ENCODE assay signal across 8 cellular contexts in the genomic region with DNA sequence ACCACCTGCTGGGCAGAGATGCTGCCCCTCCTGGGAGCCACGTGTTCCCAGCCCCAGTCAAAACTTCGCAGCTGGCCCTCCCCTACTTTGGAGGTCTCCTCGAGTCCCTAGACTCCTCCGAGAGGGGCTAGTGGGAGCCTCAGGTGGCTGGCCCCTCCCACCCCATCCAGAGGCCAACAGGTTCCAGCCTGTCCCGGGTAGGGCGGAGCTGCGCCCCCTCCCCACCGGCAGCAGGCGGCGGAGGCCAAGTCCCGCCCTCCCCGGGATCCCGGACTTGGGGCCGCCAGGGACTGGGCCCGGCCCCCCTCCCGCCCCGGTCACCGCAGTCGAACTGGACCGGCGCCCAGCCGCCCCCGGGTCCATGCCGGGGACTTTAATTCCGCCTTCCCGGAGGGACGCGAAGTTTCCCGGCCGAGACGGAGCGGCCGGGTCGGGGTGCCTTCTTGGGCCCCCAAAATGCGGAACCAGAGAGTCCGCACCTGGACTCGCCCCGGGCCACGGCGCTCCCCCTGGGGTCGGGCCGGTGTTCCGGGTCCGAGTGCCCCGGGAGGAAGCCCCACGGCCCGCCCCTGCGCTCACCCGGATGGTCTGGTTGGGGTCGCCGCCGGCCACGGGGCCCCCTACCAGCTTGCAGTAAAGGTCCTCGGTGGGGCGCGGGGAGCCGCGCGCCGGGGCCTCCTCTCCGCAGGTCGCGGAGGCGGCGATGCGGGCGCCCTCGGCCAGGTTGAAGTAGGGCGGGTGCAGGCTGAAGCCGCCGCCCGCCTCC. TPM values are rescaled to one million over a fixed set of nuclear protein-coding genes. Genes with fewer than 3 reads are reported as not detected.
DNase-seq lines count a peak whose midpoint lies in the region; FAIRE-seq and TF ChIP-seq lines count a peak whose summit lies in the region.

No MANE protein-coding gene starts in this region.

- no TSS peak for BruUV-seq in PC-9 (replicated peaks; lab: Mats Ljungman, UMichigan)

- FAIRE-seq in D721Med (lab: Jason Lieb, UNC): no peak

- no peak overlapping the region for H3K56ac ChIP-seq in H9 (ENCODE audit: insufficient read length, low read depth, low read length)

- H2BK20ac ChIP-seq in H9 (ENCODE audit: low read depth, low read length, poor library complexity, severe bottlenecking): no peak overlapping the region

- no peaks in the 10 kb centered on the region for H3K9me3 ChIP-seq in H9 (ENCODE audit: control insufficient read depth, low read depth, low read length)
- no peaks in the 10 kb centered on the region for H3K9me3 ChIP-seq in PC-9 (ENCODE audit: insufficient read depth, low read depth)

- no peak overlapping the region; the same call in none of the 2 replicates for H3K14ac ChIP-seq in H9 (ENCODE audit: insufficient read depth, low read length)

- H3K9me2 ChIP-seq in PC-9 (ENCODE audit: insufficient read depth): no peaks in the 10 kb centered on the region

- no peak for TF ChIP-seq CTCF in H9 (conservative IDR thresholded peaks at IDR 0.05)
- TF ChIP-seq CTCF in PC-9 (conservative IDR thresholded peaks at IDR 0.05): no peak
- TF ChIP-seq CTCF in fibroblast of pulmonary artery (IDR thresholded peaks at IDR 0.05; ENCODE audit: low read length, missing control alignments): no peak
- no peak for TF ChIP-seq CTCF in osteocyte (IDR thresholded peaks at IDR 0.05)
- TF ChIP-seq CTCF in D721Med (IDR thresholded peaks at IDR 0.05; ENCODE audit: insufficient read depth, missing control alignments): no peak

- H3K4ac ChIP-seq in H9 (ENCODE audit: low read depth, low read length): no peak overlapping the region

- H4K91ac ChIP-seq in H9 (ENCODE audit: insufficient read length, low read depth, low read length): no peak overlapping the region

- H3K36me3 Mint-ChIP-seq in H9 (ENCODE audit: insufficient read depth in 1 of 3, low read depth in 3 of 3) (0 out of 7 replicates have a peak, but pooled peaks cover 0 to 2% (median 0%) of the 10 kb centered on the region in 3 experiments), osteocyte (ENCODE audit: unreplicated experiment) (no peaks in the 10 kb centered on the region)

- H2BK12ac ChIP-seq in H9 (ENCODE audit: insufficient read length, low read depth, low read length): no peak overlapping the region

- no peak overlapping the region for H3K9ac ChIP-seq in H9 (ENCODE audit: extremely low read depth, insufficient read length, low read length)

- no peak overlapping the region for H4K5ac ChIP-seq in H9 (ENCODE audit: insufficient read length, low read depth, low read length)

- H3K79me1 ChIP-seq in H9 (ENCODE audit: insufficient read depth, low read depth, low read length, poor library complexity, severe bottlenecking): peaks cover 3% of the 10 kb centered on the region

- H3K36me3 ChIP-seq in PC-9 (ENCODE audit: low read depth): 0 out of 2 replicates have a peak, but pooled peaks cover 5% of the 10 kb centered on the region

- H2BK5ac ChIP-seq in H9 (ENCODE audit: insufficient read length, low read length): no peak overlapping the region

- no peak overlapping the region for H2BK15ac ChIP-seq in H9 (ENCODE audit: low read depth, low read length)

- H3K9me3 Mint-ChIP-seq in H9: no peaks in the 10 kb centered on the region
- no peaks in the 10 kb centered on the region for H3K9me3 Mint-ChIP-seq in osteocyte (ENCODE audit: unreplicated experiment)

- CTCF ChIA-PET in PC-9 (lab: Charles Lee): interaction anchor here (0.6 to 1.7 kb wide), 2 partner anchors 14 to 15 kb away, joined by 3 to 6 read pairs; no protein-coding TSS in a partner anchor

- H4K20me1 ChIP-seq in H9 (ENCODE audit: control insufficient read depth, insufficient read depth, insufficient read length): no peaks in the 10 kb centered on the region
- H4K20me1 ChIP-seq in PC-9 (ENCODE audit: insufficient read depth): peaks cover 18% of the 10 kb centered on the region

- H3K4me1 Mint-ChIP-seq in H9 (peaks cover 36 to 53% of the 10 kb centered on the region in 2 experiments), osteocyte (ENCODE audit: unreplicated experiment) (peaks cover 60% of the 10 kb centered on the region)

- H3T11ph ChIP-seq in H9 (ENCODE audit: low read length): no peak overlapping the region

- H3K4me3 Mint-ChIP-seq in H9 (peak overlapping the region; percentile 63 to 74), osteocyte (ENCODE audit: unreplicated experiment) (peak overlapping the region; percentile 65)

- peaks cover 17% of the 10 kb centered on the region for H3K23me2 ChIP-seq in H9 (ENCODE audit: insufficient read length, low read depth, low read length, poor library complexity, severe bottlenecking)

- no peaks in the 10 kb centered on the region for H3K27me3 ChIP-seq in H9 (ENCODE audit: insufficient read depth, low read length)
- H3K27me3 ChIP-seq in PC-9 (ENCODE audit: insufficient read depth, low read depth): no peaks in the 10 kb centered on the region

- H3K79me2 ChIP-seq in H9 (ENCODE audit: insufficient read depth, low read length) (peaks cover 6% of the 10 kb centered on the region; the same call in 1 of the 2 replicates), PC-9 (ENCODE audit: low read depth) (peaks cover 56% of the 10 kb centered on the region)

- no peak overlapping the region for H4K8ac ChIP-seq in H9 (replicated peaks; ENCODE audit: insufficient read length, low read depth, low read length)

- DNase-seq in H9 (peak; percentile 91), PC-9 (peak; percentile 64 to 91), fibroblast of pulmonary artery (ENCODE audit: low read depth) (no peak), osteocyte (ENCODE audit: extremely low spot score, unreplicated experiment) (no peak), UCSD-AML1 (lab: John Stamatoyannopoulos, UW; ENCODE audit: unreplicated experiment) (no peak), D721Med (ENCODE audit: insufficient read length, low spot score) (no peak)
- DNase-seq in stimulated activated naive CD4-positive, alpha-beta T cell (lab: John Stamatoyannopoulos, UW): no peak
- no peak for DNase-seq in activated CD8-positive, alpha-beta memory T cell treated with anti-CD3 and anti-CD28 coated beads for 24 hours

- H3K4me3 ChIP-seq in PC-9 (peak overlapping the region; percentile 78), fibroblast of pulmonary artery (replicated peaks; ENCODE audit: low read depth, low read length) (peak overlapping the region; percentile 64)

- no peak overlapping the region for H2AK5ac ChIP-seq in H9 (ENCODE audit: insufficient read length, low read length)

- peaks cover 9% of the 10 kb centered on the region; the same call in 1 of the 2 replicates for H3K4me1 ChIP-seq in H9 (ENCODE audit: insufficient read depth, low read length)
- peaks cover 70% of the 10 kb centered on the region for H3K4me1 ChIP-seq in PC-9 (replicated peaks; ENCODE audit: insufficient read depth)

- H2AFZ ChIP-seq in H9 (ENCODE audit: low read length) (no peak overlapping the region), PC-9 (no peak overlapping the region)

- H2BK120ac ChIP-seq in H9 (ENCODE audit: low read depth, low read length, poor library complexity, severe bottlenecking): no peak overlapping the region

- POLR2A ChIA-PET in PC-9 (lab: Charles Lee; ENCODE audit: unreplicated experiment): interaction anchor here (0.6 to 2.5 kb wide), 5 partner anchors 13 to 1170 kb away, joined by 3 to 41 read pairs (median 3); no protein-coding TSS in a partner anchor

- peak overlapping the region; percentile 22 for H3K18ac ChIP-seq in H9 (ENCODE audit: insufficient read length, low read depth, low read length)

- H3K4me2 ChIP-seq in H9 (ENCODE audit: insufficient read depth, insufficient read length, low read length) (peak overlapping the region; percentile 58), PC-9 (peak overlapping the region; percentile 96)

- H3K27ac ChIP-seq in H9 (ENCODE audit: insufficient read length, low read depth, low read length): no peak overlapping the region
- H3K27ac ChIP-seq in PC-9: peak overlapping the region; percentile 68

- H3K27me3 Mint-ChIP-seq in H9 (ENCODE audit: low read depth) (no peaks in the 10 kb centered on the region; the same call in 1 of the 2 replicates), osteocyte (ENCODE audit: unreplicated experiment) (no peaks in the 10 kb centered on the region)

- intact Hi-C loops in PC-9 (cut with micrococcal nuclease; ENCODE audit: unreplicated experiment): loop anchor here (1.0 to 5.0 kb wide), 3 partner anchors 16 to 426 kb away; a partner anchor contains a TSS

- H3F3A ChIP-seq in PC-9 (ENCODE audit: insufficient read depth, low read depth): peaks cover 57% of the 10 kb centered on the region

- no peak overlapping the region for H3K27ac Mint-ChIP-seq in H9
- no peak overlapping the region for H3K27ac Mint-ChIP-seq in osteocyte (ENCODE audit: unreplicated experiment)

- no CpG with 5 or more reads among the region's 72 CpGs for WGBS in H9 (ENCODE audit: extremely low coverage, insufficient read length, low lambda C conversion rate)

- H3K23ac ChIP-seq in H9 (ENCODE audit: insufficient read length, low read depth, low read length): no peak overlapping the region

RNA-seq across cellular contexts. Expression of a gene that starts 0.6 kb away (rescaled TPM):
- 200 and 201 TPM in 2 replicates for total RNA-seq in H9 (2021)
- total RNA-seq in PC-9 (2021): 700 and 744 TPM in 2 replicates
- total RNA-seq in osteocyte: 201 and 204 TPM in 2 replicates

RNA-seq across cellular contexts. Expression of a gene that starts 20.4 kb away (rescaled TPM):
- total RNA-seq in H9 (2021): 1,715 and 1,736 TPM in 2 replicates
- total RNA-seq in PC-9 (2021): 2,188 and 2,275 TPM in 2 replicates
- total RNA-seq in osteocyte: 1,013 and 1,039 TPM in 2 replicates

RNA-seq across cellular contexts. Expression of a gene that starts 40.5 kb away (rescaled TPM):
- total RNA-seq in H9 (2021) (10.8 and 11.0 TPM in 2 replicates), PC-9 (2021) (11.2 and 14.1 TPM in 2 replicates), osteocyte (7.8 and 8.8 TPM in 2 replicates)

Comparison
In these comparisons a context has a peak if more than half of its experiments do, and no peak if none do; other contexts are left out.
1. DNase-seq: peak in H9 (single experiment) and PC-9 (2 of 2); none in fibroblast of pulmonary artery (single experiment), osteocyte (single experiment), stimulated activated naive CD4-positive, alpha-beta T cell (0 of 6), activated CD8-positive, alpha-beta memory T cell treated with anti-CD3 and anti-CD28 coated beads for 24 hours (single experiment), UCSD-AML1 (single experiment) and D721Med (single experiment).